Comparison of ENCODE assay signal across 8 cellular contexts in the genomic region with DNA sequence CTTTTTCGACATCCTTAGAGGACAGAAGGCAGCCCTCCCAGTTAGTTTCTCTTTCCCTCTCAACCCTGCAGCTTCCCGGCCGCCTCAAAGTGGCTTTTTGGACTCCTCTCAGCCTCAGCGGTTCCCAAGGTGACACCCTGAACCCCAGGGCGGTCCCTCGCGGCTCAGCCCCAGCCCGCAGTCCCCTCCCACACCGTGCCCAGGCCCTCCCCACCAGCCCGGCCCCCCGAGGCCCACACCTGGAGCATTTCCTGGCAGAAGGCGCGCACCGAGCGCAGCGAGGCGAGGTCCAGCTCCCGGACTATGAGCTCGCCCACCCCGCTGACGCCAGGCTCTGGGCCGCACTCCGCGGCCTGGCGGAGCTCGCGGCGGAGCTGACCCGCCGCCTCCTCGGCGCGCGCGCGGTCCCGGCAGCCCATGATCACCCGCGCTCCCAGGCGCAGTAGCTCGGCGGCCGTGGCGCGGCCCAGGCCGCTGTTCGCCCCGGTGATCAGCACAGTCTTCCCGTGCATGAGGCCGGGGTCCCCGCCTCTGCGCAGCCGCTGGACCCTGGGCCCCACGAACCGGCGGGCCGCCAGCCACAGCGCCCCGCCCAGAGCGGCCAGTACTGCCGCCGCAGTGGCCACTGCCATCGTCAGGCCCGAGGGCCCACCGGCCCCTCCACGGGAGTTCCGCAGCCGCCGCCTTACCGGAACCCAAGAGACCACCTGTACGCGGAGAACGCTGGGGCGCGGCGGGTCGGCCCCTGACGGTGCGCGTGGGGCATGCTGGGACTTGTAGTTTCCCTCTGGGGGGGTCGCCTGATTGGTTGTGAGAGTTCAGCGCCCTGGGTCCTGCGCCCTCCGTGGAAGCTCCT. TPM values are rescaled to one million over a fixed set of nuclear protein-coding genes. Genes with fewer than 3 reads are reported as not detected.
DNase-seq lines count a peak whose midpoint lies in the region; ATAC-seq and TF ChIP-seq lines count a peak whose summit lies in the region.

A gene with protein sequence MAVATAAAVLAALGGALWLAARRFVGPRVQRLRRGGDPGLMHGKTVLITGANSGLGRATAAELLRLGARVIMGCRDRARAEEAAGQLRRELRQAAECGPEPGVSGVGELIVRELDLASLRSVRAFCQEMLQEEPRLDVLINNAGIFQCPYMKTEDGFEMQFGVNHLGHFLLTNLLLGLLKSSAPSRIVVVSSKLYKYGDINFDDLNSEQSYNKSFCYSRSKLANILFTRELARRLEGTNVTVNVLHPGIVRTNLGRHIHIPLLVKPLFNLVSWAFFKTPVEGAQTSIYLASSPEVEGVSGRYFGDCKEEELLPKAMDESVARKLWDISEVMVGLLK (minus strand): TSS at position 713 of the 856 bp plus-strand sequence. CDS start 81 bp downstream, at position 632.

- H4K20me1 ChIP-seq in SK-N-SH (ENCODE audit: insufficient read depth), result no peaks in the 10 kb centered on the region

- peak within 1 kb of the TSS; percentile 88 for H3K9ac ChIP-seq in SK-N-SH

- peaks cover 22 to 28% of the 10 kb centered on the region in 2 experiments; a peak in 3 of 4 replicates for H3K4me1 ChIP-seq in SK-N-SH (ENCODE audit: control insufficient read depth in 1 of 2, insufficient read depth in 2 of 2, low read depth in 1 of 2, low read length in 1 of 2)

- CTCF ChIA-PET in SK-N-SH (lab: Yijun Ruan, JAX), result interaction anchor here (0.6 to 4.5 kb wide), 7 partner anchors 30 to 798 kb away, joined by 3 to 31 read pairs (median 3); a partner anchor contains a TSS

- TF ChIP-seq CTCF in SK-N-SH (IDR thresholded peaks at IDR 0.05), result no peak; the same call in none of the 2 replicates

- peak within 1 kb of the TSS; percentile 81 to 93 for H3K27ac ChIP-seq in SK-N-SH (ENCODE audit: low read depth in 2 of 2, low read length in 1 of 2)

- peaks cover 42 to 52% of the 10 kb centered on the region in 2 experiments for H3K36me3 ChIP-seq in SK-N-SH (replicated peaks in 1 of 2; ENCODE audit: control insufficient read depth in 1 of 2, insufficient read depth in 2 of 2, low read length in 1 of 2)

- POLR2A ChIA-PET in SK-N-SH (lab: Yijun Ruan, JAX), result interaction anchor here (0.6 to 1.8 kb wide), 9 partner anchors 9 to 793 kb away, joined by 3 to 7 read pairs (median 5); no protein-coding TSS in a partner anchor

- peak within 1 kb of the TSS; percentile 86 to 95 for H3K4me3 ChIP-seq in SK-N-SH (ENCODE audit: low read depth in 2 of 2, low read length in 1 of 2)

- no peak for TF ChIP-seq EP300 in SK-N-SH (IDR thresholded peaks at IDR 0.05; ENCODE audit: borderline replicate concordance in 1 of 2, low read depth in 1 of 2, low read length in 1 of 2)

- peak; percentile 77 for DNase-seq in GM04504 (ENCODE audit: low read depth)
- DNase-seq in NCI-H1048 (lab: John Stamatoyannopoulos, UW), result peak; percentile 84
- DNase-seq in SK-N-SH, result peak; percentile 95
- DNase-seq in activated naive CD4-positive, alpha-beta T cell treated with anti-CD3 and anti-CD28 coated beads, Interleukin-2, amount 50 U/mL, for 16 hours, result peak; percentile 92
- peak; percentile 91 for DNase-seq in germinal center (ENCODE audit: low spot score)
- peak; percentile 64 for DNase-seq in non-pigmented ciliary epithelial cell (ENCODE audit: low read depth)
- peak; percentile 96 for DNase-seq in superior temporal gyrus (ENCODE audit: extremely low spot score)

- no peaks in the 10 kb centered on the region for H3K27me3 ChIP-seq in SK-N-SH (ENCODE audit: insufficient read depth)

- H3F3A ChIP-seq in SK-N-SH (replicated peaks; ENCODE audit: insufficient read depth), result peaks cover 3% of the 10 kb centered on the region

- no peak for TF ChIP-seq RAD21 in SK-N-SH (IDR thresholded peaks at IDR 0.05; ENCODE audit: low read length)

- H3K9me3 ChIP-seq in SK-N-SH, result peaks cover 20% of the 10 kb centered on the region; the same call in 1 of the 2 replicates

- no peaks in the 10 kb centered on the region for H3K9me2 ChIP-seq in SK-N-SH

- peak within 1 kb of the TSS; percentile 94 for H2AFZ ChIP-seq in SK-N-SH (ENCODE audit: low read depth)

- peaks cover 66% of the 10 kb centered on the region for H3K79me2 ChIP-seq in SK-N-SH (ENCODE audit: insufficient read depth)

- ATAC-seq in HG02571 (IDR thresholded peaks at IDR 0.05; ENCODE audit: unreplicated experiment), result peak; percentile 96

- WGBS in SK-N-SH (ENCODE audit: low lambda C conversion rate), result 2% methylated on average over 33 of the region's 84 CpGs

- H3K4me2 ChIP-seq in SK-N-SH, result peak within 1 kb of the TSS; percentile 78

TF ChIP-seq in SK-N-SH, 30 proteins besides CTCF, POLR2A, EP300 and RAD21:
- TF ChIP-seq GABPA (IDR thresholded peaks at IDR 0.05; ENCODE audit: low read depth) (peak; percentile 46), CHD2 (IDR thresholded peaks at IDR 0.05; ENCODE audit: low read length, partially characterized antibody) (peak; percentile 84), MXI1 (IDR thresholded peaks at IDR 0.05; ENCODE audit: low read depth, low read length) (peak; percentile 69; the same call in 1 of the 2 replicates), NRF1 (IDR thresholded peaks at IDR 0.05; ENCODE audit: low read depth, low read length) (peak; percentile 52), TAF1 (IDR thresholded peaks at IDR 0.05; ENCODE audit: borderline replicate concordance, low read depth, low read length) (peak; percentile 77), FOSL2 (IDR thresholded peaks at IDR 0.05; ENCODE audit: borderline replicate concordance, low read depth) (no peak), FOXJ3 (CRISPR knock-in tag; IDR thresholded peaks at IDR 0.05) (0 out of 2 replicates have a peak, but pooled peaks have one; percentile 31), TCF12 (IDR thresholded peaks at IDR 0.05) (peak; percentile 31; the same call in 1 of the 2 replicates), EZH2phosphoT487 (IDR thresholded peaks at IDR 0.05; ENCODE audit: borderline replicate concordance, low read depth) (no peak), ELF1 (IDR thresholded peaks at IDR 0.05) (peak; percentile 68), RFX5 (IDR thresholded peaks at IDR 0.05; ENCODE audit: low read length) (no peak)
- TF ChIP-seq, protein P1, sequence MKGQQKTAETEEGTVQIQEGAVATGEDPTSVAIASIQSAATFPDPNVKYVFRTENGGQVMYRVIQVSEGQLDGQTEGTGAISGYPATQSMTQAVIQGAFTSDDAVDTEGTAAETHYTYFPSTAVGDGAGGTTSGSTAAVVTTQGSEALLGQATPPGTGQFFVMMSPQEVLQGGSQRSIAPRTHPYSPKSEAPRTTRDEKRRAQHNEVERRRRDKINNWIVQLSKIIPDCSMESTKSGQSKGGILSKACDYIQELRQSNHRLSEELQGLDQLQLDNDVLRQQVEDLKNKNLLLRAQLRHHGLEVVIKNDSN (IDR thresholded peaks at IDR 0.05; ENCODE audit: borderline replicate concordance, low read depth), result no peak
- TF ChIP-seq, protein P2, sequence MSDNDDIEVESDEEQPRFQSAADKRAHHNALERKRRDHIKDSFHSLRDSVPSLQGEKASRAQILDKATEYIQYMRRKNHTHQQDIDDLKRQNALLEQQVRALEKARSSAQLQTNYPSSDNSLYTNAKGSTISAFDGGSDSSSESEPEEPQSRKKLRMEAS (IDR thresholded peaks at IDR 0.05; ENCODE audit: low read depth), result peak; percentile 38
- TF ChIP-seq, protein P3, sequence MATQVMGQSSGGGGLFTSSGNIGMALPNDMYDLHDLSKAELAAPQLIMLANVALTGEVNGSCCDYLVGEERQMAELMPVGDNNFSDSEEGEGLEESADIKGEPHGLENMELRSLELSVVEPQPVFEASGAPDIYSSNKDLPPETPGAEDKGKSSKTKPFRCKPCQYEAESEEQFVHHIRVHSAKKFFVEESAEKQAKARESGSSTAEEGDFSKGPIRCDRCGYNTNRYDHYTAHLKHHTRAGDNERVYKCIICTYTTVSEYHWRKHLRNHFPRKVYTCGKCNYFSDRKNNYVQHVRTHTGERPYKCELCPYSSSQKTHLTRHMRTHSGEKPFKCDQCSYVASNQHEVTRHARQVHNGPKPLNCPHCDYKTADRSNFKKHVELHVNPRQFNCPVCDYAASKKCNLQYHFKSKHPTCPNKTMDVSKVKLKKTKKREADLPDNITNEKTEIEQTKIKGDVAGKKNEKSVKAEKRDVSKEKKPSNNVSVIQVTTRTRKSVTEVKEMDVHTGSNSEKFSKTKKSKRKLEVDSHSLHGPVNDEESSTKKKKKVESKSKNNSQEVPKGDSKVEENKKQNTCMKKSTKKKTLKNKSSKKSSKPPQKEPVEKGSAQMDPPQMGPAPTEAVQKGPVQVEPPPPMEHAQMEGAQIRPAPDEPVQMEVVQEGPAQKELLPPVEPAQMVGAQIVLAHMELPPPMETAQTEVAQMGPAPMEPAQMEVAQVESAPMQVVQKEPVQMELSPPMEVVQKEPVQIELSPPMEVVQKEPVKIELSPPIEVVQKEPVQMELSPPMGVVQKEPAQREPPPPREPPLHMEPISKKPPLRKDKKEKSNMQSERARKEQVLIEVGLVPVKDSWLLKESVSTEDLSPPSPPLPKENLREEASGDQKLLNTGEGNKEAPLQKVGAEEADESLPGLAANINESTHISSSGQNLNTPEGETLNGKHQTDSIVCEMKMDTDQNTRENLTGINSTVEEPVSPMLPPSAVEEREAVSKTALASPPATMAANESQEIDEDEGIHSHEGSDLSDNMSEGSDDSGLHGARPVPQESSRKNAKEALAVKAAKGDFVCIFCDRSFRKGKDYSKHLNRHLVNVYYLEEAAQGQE (IDR thresholded peaks at IDR 0.05; ENCODE audit: low read depth, low read length), result peak; percentile 26; the same call in 1 of the 2 replicates

RNA-seq across cellular contexts. Expression of the gene that starts here (rescaled TPM):
- polyA plus RNA-seq in SK-N-SH (2012; rRNA removed), result 20.2 and 30.7 TPM in 2 replicates
- 32.8 and 39.7 TPM in 2 replicates for polyA plus RNA-seq in SK-N-SH (2012; cell fraction: cytosol; rRNA removed)
- polyA plus RNA-seq in SK-N-SH (2012; cell fraction: nucleus; rRNA removed), result 9.1 and 15.5 TPM in 2 replicates

Comparison
In these comparisons a context has a peak if more than half of its experiments do, and no peak if none do; other contexts are left out.
1. Peak in every context shown above with its lines: DNase-seq, ATAC-seq, H3K4me3 ChIP-seq and H3K27ac ChIP-seq.